8 cellular contexts compared by ENCODE assay signal in the genomic region with DNA sequence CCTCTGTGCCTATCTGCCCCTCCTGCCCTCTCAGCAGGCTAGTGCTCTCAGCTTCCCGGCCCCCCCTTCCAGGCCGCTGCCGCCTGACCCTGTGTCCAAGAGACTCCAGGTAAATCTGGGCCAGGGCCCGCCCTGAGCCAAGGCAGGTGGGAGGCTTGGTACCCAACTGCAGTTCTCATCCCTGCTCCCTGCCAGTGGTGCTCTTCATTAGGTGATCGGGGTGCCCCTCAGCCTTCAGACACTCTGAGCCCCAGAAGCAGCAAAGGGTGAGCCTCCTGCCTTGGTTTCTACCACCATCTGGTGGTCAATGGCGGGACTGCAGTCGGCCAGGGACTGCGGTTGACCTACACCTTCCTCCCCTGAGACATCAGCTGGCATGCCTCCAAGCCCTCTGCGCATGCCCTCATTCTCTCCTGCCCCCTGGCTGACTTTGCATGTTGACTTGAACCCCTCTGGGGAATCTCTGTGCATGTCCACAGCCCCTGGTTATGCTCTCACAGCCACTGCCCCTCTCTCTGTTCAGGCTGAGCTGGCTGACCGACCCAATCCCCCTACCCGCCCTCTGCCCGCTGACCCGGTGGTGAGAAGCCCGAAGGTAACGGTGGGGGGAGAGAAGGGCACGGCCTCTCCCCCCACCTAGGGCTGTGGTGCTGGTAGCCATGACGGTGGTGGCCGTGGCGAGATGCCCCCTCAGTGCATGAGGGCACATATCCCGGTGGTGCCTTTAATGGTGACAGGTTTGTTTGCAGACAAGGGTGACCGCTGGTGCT. TPM values are rescaled to one million over a fixed set of nuclear protein-coding genes. Genes with fewer than 3 reads are reported as not detected.
DNase-seq lines count a peak whose midpoint lies in the region; ATAC-seq lines count a peak whose summit lies in the region.

No MANE protein-coding gene starts in this region.

- H3K9me3 ChIP-seq in skeletal muscle tissue (ENCODE audit: control insufficient read depth in 3 of 3, low read length in 3 of 3): no peaks in the 10 kb centered on the region

- H3K27ac ChIP-seq in skeletal muscle tissue (ENCODE audit: low read depth, low read length): no peak overlapping the region

- ATAC-seq in HG02642 (IDR thresholded peaks at IDR 0.05; ENCODE audit: poor library complexity, unreplicated experiment): peak; percentile 38
- no peak for ATAC-seq in GM21390 (IDR thresholded peaks at IDR 0.05; ENCODE audit: unreplicated experiment)

- H3K36me3 ChIP-seq in skeletal muscle tissue (ENCODE audit: control insufficient read depth in 3 of 3, insufficient read depth in 3 of 3, low read length in 3 of 3): peaks cover 22 to 33% (median 26%) of the 10 kb centered on the region in 3 donors

- DNase-seq in DMS53 treated with DMSO at 0.1 percent for 48 hours (lab: John Stamatoyannopoulos, UW; ENCODE audit: unreplicated experiment) (peak; percentile 77), NCI-H2081 treated with DMSO at 0.1 percent for 48 hours (lab: John Stamatoyannopoulos, UW) (peak; percentile 48), T1000 (lab: John Stamatoyannopoulos, UW) (peak; percentile 87), anterior cingulate cortex (lab: John Stamatoyannopoulos, UW) (peak in 52 of 58 donors; percentile 21 to 84 (median 54)), hippocampal formation (lab: John Stamatoyannopoulos, UW) (peak; percentile 12 to 67)

- no peaks in the 10 kb centered on the region for H3K27me3 ChIP-seq in skeletal muscle tissue (ENCODE audit: control insufficient read depth in 3 of 3, insufficient read depth in 3 of 3, low read length in 3 of 3)

- peak overlapping the region in 1 of 3 donors; percentile 45 for H3K9ac ChIP-seq in skeletal muscle tissue (ENCODE audit: low read depth in 1 of 3, low read length in 3 of 3)

- peaks cover 24 to 30% (median 28%) of the 10 kb centered on the region in 3 donors for H3K4me1 ChIP-seq in skeletal muscle tissue (ENCODE audit: control insufficient read depth in 3 of 3, insufficient read depth in 3 of 3, low read length in 3 of 3)

- H3K4me3 ChIP-seq in skeletal muscle tissue (ENCODE audit: low read length in 3 of 3): peak overlapping the region in 2 of 3 donors; percentile 35 to 45

RNA-seq across cellular contexts. Expression of a gene that starts 2.0 kb away (rescaled TPM):
- 3.7 TPM for total RNA-seq in skeletal muscle tissue

RNA-seq across cellular contexts. Expression of a gene that starts 10.4 kb away (rescaled TPM):
- total RNA-seq in skeletal muscle tissue: 33.9 TPM

RNA-seq across cellular contexts. Expression of a gene that starts 17.1 kb away (rescaled TPM):
- total RNA-seq in skeletal muscle tissue: 0.52 TPM

RNA-seq across cellular contexts. Expression of a gene that starts 27.9 kb away (rescaled TPM):
- not detected for total RNA-seq in skeletal muscle tissue

RNA-seq across cellular contexts. Expression of a gene that starts 28.0 kb away (rescaled TPM):
- total RNA-seq in skeletal muscle tissue: not detected
